In genomic region chr19:15643387-15643786, GRCh38 we compare ENCODE assay signal across 2 cellular contexts.
TF ChIP-seq lines count a peak whose summit lies in the region.

No MANE protein-coding gene starts in this region.

TF ChIP-seq in A549, 52 proteins besides CTCF, POLR2A, EP300 and RAD21:
- TF ChIP-seq JUNB (IDR thresholded peaks at IDR 0.05): no peak
- no peak for TF ChIP-seq HOXB13 (CRISPR knock-in tag; IDR thresholded peaks at IDR 0.05; ENCODE audit: low read depth)
- no peak for TF ChIP-seq ATOH8 (CRISPR knock-in tag; IDR thresholded peaks at IDR 0.05; ENCODE audit: low read depth)
- TF ChIP-seq HDAC2 (IDR thresholded peaks at IDR 0.05): no peak
- no peak for TF ChIP-seq USF2 (IDR thresholded peaks at IDR 0.05)
- no peak for TF ChIP-seq CBX8 (IDR thresholded peaks at IDR 0.05)
- TF ChIP-seq REST (IDR thresholded peaks at IDR 0.05): no peak
- TF ChIP-seq CEBPB (IDR thresholded peaks at IDR 0.05): no peak
- no peak for TF ChIP-seq BCL3 (IDR thresholded peaks at IDR 0.05)
- TF ChIP-seq MAX (IDR thresholded peaks at IDR 0.05): no peak
- TF ChIP-seq E2F6 (IDR thresholded peaks at IDR 0.05; ENCODE audit: borderline replicate concordance, low read depth): no peak
- TF ChIP-seq MAFK (IDR thresholded peaks at IDR 0.05; ENCODE audit: partially characterized antibody): no peak
- no peak for TF ChIP-seq ELK1 (IDR thresholded peaks at IDR 0.05; ENCODE audit: low read depth, low read length)
- no peak for TF ChIP-seq GATA3 (IDR thresholded peaks at IDR 0.05; ENCODE audit: borderline replicate concordance)

TF ChIP-seq in HepG2, 621 proteins besides CTCF, POLR2A, EP300 and RAD21 (continues in another document):
- TF ChIP-seq HOXA9 (CRISPR knock-in tag; IDR thresholded peaks at IDR 0.05; ENCODE audit: borderline replicate concordance): no peak
- TF ChIP-seq ZNF275 (CRISPR knock-in tag; IDR thresholded peaks at IDR 0.05; ENCODE audit: borderline replicate concordance): no peak
- no peak for TF ChIP-seq ZNF550 (CRISPR knock-in tag; IDR thresholded peaks at IDR 0.05; ENCODE audit: borderline replicate concordance)
- no peak for TF ChIP-seq KAT7 (CRISPR knock-in tag; IDR thresholded peaks at IDR 0.05; ENCODE audit: borderline replicate concordance)
- TF ChIP-seq TFAP4 (IDR thresholded peaks at IDR 0.05; ENCODE audit: borderline replicate concordance, low read depth): peak; percentile 33; the same call in 1 of the 2 replicates
- no peak for TF ChIP-seq FLYWCH1 (CRISPR knock-in tag; IDR thresholded peaks at IDR 0.05)
- TF ChIP-seq ARID5B (CRISPR knock-in tag; IDR thresholded peaks at IDR 0.05): peak; percentile 70
- TF ChIP-seq MYPOP (CRISPR knock-in tag; IDR thresholded peaks at IDR 0.05): no peak
- no peak for TF ChIP-seq HOXA5 (CRISPR knock-in tag; IDR thresholded peaks at IDR 0.05)
- TF ChIP-seq ZNF224 (CRISPR knock-in tag; IDR thresholded peaks at IDR 0.05): no peak
- TF ChIP-seq PHB2 (IDR thresholded peaks at IDR 0.05; ENCODE audit: partially characterized antibody): no peak
- peak; percentile 56 for TF ChIP-seq TEAD3 (CRISPR knock-in tag; optimal IDR thresholded peaks at IDR 0.05; ENCODE audit: borderline replicate concordance)
- TF ChIP-seq ZNF441 (CRISPR knock-in tag; IDR thresholded peaks at IDR 0.05; ENCODE audit: borderline replicate concordance): no peak
- no peak for TF ChIP-seq ZNF10 (CRISPR knock-in tag; IDR thresholded peaks at IDR 0.05; ENCODE audit: borderline replicate concordance, low read depth)
- TF ChIP-seq KDM1A (CRISPR knock-in tag; IDR thresholded peaks at IDR 0.05): no peak
- TF ChIP-seq ZNF530 (CRISPR knock-in tag; IDR thresholded peaks at IDR 0.05; ENCODE audit: low read depth): no peak
- no peak for TF ChIP-seq MEIS1 (CRISPR knock-in tag; IDR thresholded peaks at IDR 0.05; ENCODE audit: borderline replicate concordance)
- TF ChIP-seq SMAD9 (CRISPR knock-in tag; IDR thresholded peaks at IDR 0.05): no peak
- no peak for TF ChIP-seq ZNF737 (CRISPR knock-in tag; IDR thresholded peaks at IDR 0.05; ENCODE audit: borderline replicate concordance)
- TF ChIP-seq NONO (IDR thresholded peaks at IDR 0.05): no peak
- TF ChIP-seq NONO (CRISPR knock-in tag; conservative IDR thresholded peaks at IDR 0.05): no peak
- no peak for TF ChIP-seq SOX13 (IDR thresholded peaks at IDR 0.05)
- TF ChIP-seq SOX13 (CRISPR knock-in tag; conservative IDR thresholded peaks at IDR 0.05 in 1 of 2, IDR thresholded peaks at IDR 0.05 in 1 of 2): 0 out of 4 replicates have a peak, but pooled peaks of 1 of the 2 experiments have one; percentile 26
- no peak for TF ChIP-seq AHDC1 (CRISPR knock-in tag; IDR thresholded peaks at IDR 0.05; ENCODE audit: borderline replicate concordance)
- TF ChIP-seq ZKSCAN1 (IDR thresholded peaks at IDR 0.05; ENCODE audit: low read length): no peak
- no peak; the same call in 1 of the 2 replicates for TF ChIP-seq ARID4A (CRISPR knock-in tag; IDR thresholded peaks at IDR 0.05; ENCODE audit: borderline replicate concordance)
- 0 out of 2 replicates have a peak, but pooled peaks have one; percentile 37 for TF ChIP-seq ZNF280D (CRISPR knock-in tag; IDR thresholded peaks at IDR 0.05)
- TF ChIP-seq ZNF670 (CRISPR knock-in tag; IDR thresholded peaks at IDR 0.05; ENCODE audit: borderline replicate concordance): no peak
- no peak for TF ChIP-seq ZNF749 (CRISPR knock-in tag; IDR thresholded peaks at IDR 0.05; ENCODE audit: borderline replicate concordance)
- TF ChIP-seq ZBTB25 (CRISPR knock-in tag; IDR thresholded peaks at IDR 0.05): no peak
- peak; percentile 67 for TF ChIP-seq SKI (IDR thresholded peaks at IDR 0.05; ENCODE audit: partially characterized antibody)
- TF ChIP-seq RARA (CRISPR knock-in tag; IDR thresholded peaks at IDR 0.05): peak; percentile 56
